Comparison of ENCODE assay signal across 1 cellular context in the genomic region with DNA sequence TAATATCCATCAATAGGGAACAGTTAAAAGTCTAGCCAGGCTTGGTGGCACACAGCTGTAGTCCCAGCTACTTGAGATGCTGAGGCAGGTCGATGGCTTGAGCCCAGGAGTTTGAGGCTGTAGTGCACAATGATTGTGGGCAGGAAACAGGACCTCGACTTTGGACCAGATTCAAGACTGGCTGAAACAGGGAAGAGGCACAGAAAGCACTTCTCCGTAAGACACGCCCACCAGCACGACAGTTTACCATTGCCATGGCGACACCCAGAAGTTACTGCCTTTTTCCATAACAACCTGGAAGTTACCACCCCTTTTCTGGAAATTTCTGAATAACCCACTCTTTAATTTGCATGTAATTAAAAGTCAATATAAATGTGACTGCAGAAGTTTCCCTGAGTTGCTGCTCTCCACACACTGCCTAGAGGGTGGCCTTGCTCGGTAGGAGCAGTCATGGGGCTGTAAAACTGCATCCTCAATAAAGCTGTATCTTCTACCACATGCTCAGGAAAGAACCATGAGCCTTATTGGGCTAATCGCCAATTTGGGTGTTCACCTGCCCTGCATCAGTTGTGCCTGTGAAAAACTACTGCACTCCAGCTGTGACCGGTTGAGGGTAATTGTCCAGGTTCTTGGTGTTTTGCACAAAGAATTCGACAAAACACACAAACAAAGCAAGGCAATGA.
TF ChIP-seq lines count a peak whose summit lies in the region.

No MANE protein-coding gene starts in this region.

TF ChIP-seq in GM12878, 131 proteins besides CTCF, POLR2A, EP300 and RAD21:
- TF ChIP-seq MTA2 (IDR thresholded peaks at IDR 0.05; ENCODE audit: low read depth): no peak
- no peak for TF ChIP-seq CHD2 (IDR thresholded peaks at IDR 0.05; ENCODE audit: borderline replicate concordance, low read depth, low read length)
- no peak for TF ChIP-seq SREBF1 (IDR thresholded peaks at IDR 0.05; ENCODE audit: low read length)
- TF ChIP-seq STAT3 (IDR thresholded peaks at IDR 0.05; ENCODE audit: low read depth, low read length): no peak
- TF ChIP-seq NFYA (IDR thresholded peaks at IDR 0.05; ENCODE audit: borderline replicate concordance, low read depth, low read length): no peak
- no peak for TF ChIP-seq FOXK2 (IDR thresholded peaks at IDR 0.05)
- TF ChIP-seq IRF4 (IDR thresholded peaks at IDR 0.05; ENCODE audit: low read depth, low read length): no peak
- no peak for TF ChIP-seq STAT1 (conservative IDR thresholded peaks at IDR 0.05)
- no peak for TF ChIP-seq TAF1 (IDR thresholded peaks at IDR 0.05; ENCODE audit: borderline replicate concordance, low read depth, low read length)
- TF ChIP-seq, protein P1, sequence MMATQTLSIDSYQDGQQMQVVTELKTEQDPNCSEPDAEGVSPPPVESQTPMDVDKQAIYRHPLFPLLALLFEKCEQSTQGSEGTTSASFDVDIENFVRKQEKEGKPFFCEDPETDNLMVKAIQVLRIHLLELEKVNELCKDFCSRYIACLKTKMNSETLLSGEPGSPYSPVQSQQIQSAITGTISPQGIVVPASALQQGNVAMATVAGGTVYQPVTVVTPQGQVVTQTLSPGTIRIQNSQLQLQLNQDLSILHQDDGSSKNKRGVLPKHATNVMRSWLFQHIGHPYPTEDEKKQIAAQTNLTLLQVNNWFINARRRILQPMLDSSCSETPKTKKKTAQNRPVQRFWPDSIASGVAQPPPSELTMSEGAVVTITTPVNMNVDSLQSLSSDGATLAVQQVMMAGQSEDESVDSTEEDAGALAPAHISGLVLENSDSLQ (IDR thresholded peaks at IDR 0.05): no peak
- TF ChIP-seq PRDM15 (CRISPR knock-in tag; IDR thresholded peaks at IDR 0.05): no peak
- TF ChIP-seq USF2 (IDR thresholded peaks at IDR 0.05; ENCODE audit: borderline replicate concordance, low read depth, low read length): no peak
- no peak for TF ChIP-seq CUX1 (IDR thresholded peaks at IDR 0.05; ENCODE audit: insufficient replicate concordance, low read depth, low read length)
- TF ChIP-seq NRF1 (conservative IDR thresholded peaks at IDR 0.05; ENCODE audit: low read depth, low read length): no peak
- TF ChIP-seq ZBTB11 (CRISPR knock-in tag; IDR thresholded peaks at IDR 0.05): no peak
- no peak for TF ChIP-seq ZNF207 (IDR thresholded peaks at IDR 0.05; ENCODE audit: borderline replicate concordance)
- peak; percentile 34; the same call in 1 of the 2 replicates for TF ChIP-seq BMI1 (IDR thresholded peaks at IDR 0.05; ENCODE audit: borderline replicate concordance)
- no peak for TF ChIP-seq DPF2 (IDR thresholded peaks at IDR 0.05)
- no peak for TF ChIP-seq NR2C2 (IDR thresholded peaks at IDR 0.05; ENCODE audit: borderline replicate concordance, control insufficient read depth, insufficient read length, low read depth)
- TF ChIP-seq EGR1 (IDR thresholded peaks at IDR 0.05; ENCODE audit: borderline replicate concordance in 1 of 2, low read depth in 2 of 2, low read length in 2 of 2): no peak
- peak; percentile 64 for TF ChIP-seq E4F1 (IDR thresholded peaks at IDR 0.05; ENCODE audit: borderline replicate concordance, partially characterized antibody)
- no peak for TF ChIP-seq CREB1 (IDR thresholded peaks at IDR 0.05; ENCODE audit: low read depth)
- TF ChIP-seq HCFC1 (IDR thresholded peaks at IDR 0.05; ENCODE audit: low read length): no peak
- TF ChIP-seq, protein P2, sequence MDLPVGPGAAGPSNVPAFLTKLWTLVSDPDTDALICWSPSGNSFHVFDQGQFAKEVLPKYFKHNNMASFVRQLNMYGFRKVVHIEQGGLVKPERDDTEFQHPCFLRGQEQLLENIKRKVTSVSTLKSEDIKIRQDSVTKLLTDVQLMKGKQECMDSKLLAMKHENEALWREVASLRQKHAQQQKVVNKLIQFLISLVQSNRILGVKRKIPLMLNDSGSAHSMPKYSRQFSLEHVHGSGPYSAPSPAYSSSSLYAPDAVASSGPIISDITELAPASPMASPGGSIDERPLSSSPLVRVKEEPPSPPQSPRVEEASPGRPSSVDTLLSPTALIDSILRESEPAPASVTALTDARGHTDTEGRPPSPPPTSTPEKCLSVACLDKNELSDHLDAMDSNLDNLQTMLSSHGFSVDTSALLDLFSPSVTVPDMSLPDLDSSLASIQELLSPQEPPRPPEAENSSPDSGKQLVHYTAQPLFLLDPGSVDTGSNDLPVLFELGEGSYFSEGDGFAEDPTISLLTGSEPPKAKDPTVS (IDR thresholded peaks at IDR 0.05; ENCODE audit: low read depth, low read length): peak; percentile 23; the same call in 1 of the 2 replicates
- no peak for TF ChIP-seq RBBP5 (conservative IDR thresholded peaks at IDR 0.05)
- TF ChIP-seq, protein P3, sequence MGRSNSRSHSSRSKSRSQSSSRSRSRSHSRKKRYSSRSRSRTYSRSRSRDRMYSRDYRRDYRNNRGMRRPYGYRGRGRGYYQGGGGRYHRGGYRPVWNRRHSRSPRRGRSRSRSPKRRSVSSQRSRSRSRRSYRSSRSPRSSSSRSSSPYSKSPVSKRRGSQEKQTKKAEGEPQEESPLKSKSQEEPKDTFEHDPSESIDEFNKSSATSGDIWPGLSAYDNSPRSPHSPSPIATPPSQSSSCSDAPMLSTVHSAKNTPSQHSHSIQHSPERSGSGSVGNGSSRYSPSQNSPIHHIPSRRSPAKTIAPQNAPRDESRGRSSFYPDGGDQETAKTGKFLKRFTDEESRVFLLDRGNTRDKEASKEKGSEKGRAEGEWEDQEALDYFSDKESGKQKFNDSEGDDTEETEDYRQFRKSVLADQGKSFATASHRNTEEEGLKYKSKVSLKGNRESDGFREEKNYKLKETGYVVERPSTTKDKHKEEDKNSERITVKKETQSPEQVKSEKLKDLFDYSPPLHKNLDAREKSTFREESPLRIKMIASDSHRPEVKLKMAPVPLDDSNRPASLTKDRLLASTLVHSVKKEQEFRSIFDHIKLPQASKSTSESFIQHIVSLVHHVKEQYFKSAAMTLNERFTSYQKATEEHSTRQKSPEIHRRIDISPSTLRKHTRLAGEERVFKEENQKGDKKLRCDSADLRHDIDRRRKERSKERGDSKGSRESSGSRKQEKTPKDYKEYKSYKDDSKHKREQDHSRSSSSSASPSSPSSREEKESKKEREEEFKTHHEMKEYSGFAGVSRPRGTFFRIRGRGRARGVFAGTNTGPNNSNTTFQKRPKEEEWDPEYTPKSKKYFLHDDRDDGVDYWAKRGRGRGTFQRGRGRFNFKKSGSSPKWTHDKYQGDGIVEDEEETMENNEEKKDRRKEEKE (IDR thresholded peaks at IDR 0.05): no peak
